In genomic region chr22:37926358-37926757, GRCh38 we compare ENCODE assay signal across 2 cellular contexts.
TF ChIP-seq lines count a peak whose summit lies in the region.

No MANE protein-coding gene starts in this region.

TF ChIP-seq in SK-N-SH, 30 proteins besides CTCF, POLR2A, EP300 and RAD21:
- TF ChIP-seq PBX3 (IDR thresholded peaks at IDR 0.05) (no peak), RCOR1 (IDR thresholded peaks at IDR 0.05; ENCODE audit: low read length) (no peak), SMC3 (IDR thresholded peaks at IDR 0.05; ENCODE audit: low read depth, low read length) (no peak), FOXM1 (IDR thresholded peaks at IDR 0.05; ENCODE audit: low read depth) (no peak), IRF3 (IDR thresholded peaks at IDR 0.05; ENCODE audit: low read depth, low read length) (no peak), YY1 (IDR thresholded peaks at IDR 0.05; ENCODE audit: low read depth) (no peak), NFIC (IDR thresholded peaks at IDR 0.05; ENCODE audit: borderline replicate concordance) (no peak), JUND (IDR thresholded peaks at IDR 0.05) (no peak), SIN3A (IDR thresholded peaks at IDR 0.05; ENCODE audit: borderline replicate concordance, low read depth, low read length) (no peak), NRF1 (IDR thresholded peaks at IDR 0.05; ENCODE audit: low read depth, low read length) (no peak), RFX5 (IDR thresholded peaks at IDR 0.05; ENCODE audit: low read length) (no peak), ZBTB33 (IDR thresholded peaks at IDR 0.05; ENCODE audit: borderline replicate concordance, low read depth) (no peak), GABPA (IDR thresholded peaks at IDR 0.05; ENCODE audit: low read depth) (no peak), CHD2 (IDR thresholded peaks at IDR 0.05; ENCODE audit: low read length, partially characterized antibody) (no peak), TAF1 (IDR thresholded peaks at IDR 0.05; ENCODE audit: borderline replicate concordance, low read depth, low read length) (no peak), MEF2A (IDR thresholded peaks at IDR 0.05; ENCODE audit: borderline replicate concordance, low read depth) (no peak), GATA2 (CRISPR knock-in tag; IDR thresholded peaks at IDR 0.05) (no peak), USF1 (IDR thresholded peaks at IDR 0.05; ENCODE audit: borderline replicate concordance, low read depth) (no peak), REST (IDR thresholded peaks at IDR 0.05; ENCODE audit: low read depth, low read length) (no peak), POLR2AphosphoS5 (IDR thresholded peaks at IDR 0.05; ENCODE audit: low read depth, low read length) (no peak)

TF ChIP-seq in SK-N-SH treated with all-trans-retinoic acid at 6 μM for 48 hours, 23 proteins besides CTCF, POLR2A, EP300 and RAD21 (continued from another document):
- TF ChIP-seq POU6F1 (CRISPR knock-in tag; IDR thresholded peaks at IDR 0.05; ENCODE audit: borderline replicate concordance, low read depth) (no peak), RARB (CRISPR knock-in tag; IDR thresholded peaks at IDR 0.05) (no peak), PPARA (CRISPR knock-in tag; IDR thresholded peaks at IDR 0.05; ENCODE audit: borderline replicate concordance) (no peak)
